9 cellular contexts compared by ENCODE assay signal in genomic region chr7:77330169-77330882, GRCh38.
DNase-seq lines count a peak whose midpoint lies in the region; ATAC-seq lines count a peak whose summit lies in the region.
"Had no signal": no experiment of that assay in that cellular context is flagged by ENCODE, and none has a peak within 500 bp of the region (broad histone marks: within the 10 kb centered on the region; RNA-seq: fewer than 3 reads in every experiment).

No MANE protein-coding gene starts in this region.

- H3K4me1 Mint-ChIP-seq in activated T-cell treated with anti-CD3 and anti-CD28 coated beads, Interleukin-2, amount 50 U/mL, for 4 hours (ENCODE audit: low read depth), result peaks cover 53% of the 10 kb centered on the region
- H3K4me1 Mint-ChIP-seq in immature natural killer cell, result peaks cover 90 to 98% of the 10 kb centered on the region in 2 donors

- no peaks in the 10 kb centered on the region for H3K9me3 Mint-ChIP-seq in activated T-cell treated with anti-CD3 and anti-CD28 coated beads, Interleukin-2, amount 50 U/mL, for 4 hours
- peaks cover 0 to 3% (median 0%) of the 10 kb centered on the region in 6 donors for H3K9me3 Mint-ChIP-seq in immature natural killer cell
- H3K9me3 Mint-ChIP-seq: neural crest cell had no signal

- H3K36me3 Mint-ChIP-seq in activated T-cell treated with anti-CD3 and anti-CD28 coated beads, Interleukin-2, amount 50 U/mL, for 4 hours (ENCODE audit: insufficient read depth), result peaks cover 2% of the 10 kb centered on the region
- H3K36me3 Mint-ChIP-seq in immature natural killer cell, result peaks cover 16 to 54% (median 18%) of the 10 kb centered on the region in 3 donors

- ATAC-seq in activated T-cell treated with anti-CD3 and anti-CD28 coated beads, Interleukin-2, amount 50 U/mL, for 4 hours, result peak; percentile 58 to 69
- peak; percentile 40 for ATAC-seq in HG02938 (IDR thresholded peaks at IDR 0.05; ENCODE audit: unreplicated experiment)

- DNase-seq in activated T-cell treated with anti-CD3 and anti-CD28 coated beads, Interleukin-2, amount 50 U/mL, for 4 hours, result no peak
- DNase-seq in activated T-cell treated with anti-CD3 and anti-CD28 coated beads for 4 hours (no peak), OCI-M1 (lab: John Stamatoyannopoulos, UW) (peak; percentile 46), immature natural killer cell (peak in 2 of 3 donors; percentile 37 to 44), cerebellum (ENCODE audit: low spot score) (no peak), NCI-H524 (lab: John Stamatoyannopoulos, UW) (no peak)
- DNase-seq in activated CD4-positive, CD25-positive, alpha-beta regulatory T cell (lab: John Stamatoyannopoulos, UW), result no peak

- peak overlapping the region; percentile 23 for H3K4me3 Mint-ChIP-seq in activated T-cell treated with anti-CD3 and anti-CD28 coated beads, Interleukin-2, amount 50 U/mL, for 4 hours
- peak overlapping the region; percentile 64 to 87 (median 77) for H3K4me3 Mint-ChIP-seq in immature natural killer cell
- H3K4me3 Mint-ChIP-seq: neural crest cell had no signal

- no peaks in the 10 kb centered on the region for H3K27me3 Mint-ChIP-seq in activated T-cell treated with anti-CD3 and anti-CD28 coated beads, Interleukin-2, amount 50 U/mL, for 4 hours (ENCODE audit: low read depth)
- H3K27me3 Mint-ChIP-seq in immature natural killer cell (ENCODE audit: low read depth in 3 of 3), result peaks cover 0 to 10% (median 7%) of the 10 kb centered on the region in 3 donors

- peak overlapping the region; percentile 58 to 96 (median 92) for H3K27ac Mint-ChIP-seq in immature natural killer cell

Comparison
In these comparisons a context has a peak if more than half of its experiments do, and no peak if none do; other contexts are left out.
1. DNase-seq: peak in OCI-M1 (single experiment) and immature natural killer cell (2 of 3); none in activated T-cell treated with anti-CD3 and anti-CD28 coated beads, Interleukin-2, amount 50 U/mL, for 4 hours (single experiment), activated T-cell treated with anti-CD3 and anti-CD28 coated beads for 4 hours (single experiment), activated CD4-positive, CD25-positive, alpha-beta regulatory T cell (0 of 4), cerebellum (single experiment) and NCI-H524 (0 of 2).